1 cellular context compared by ENCODE assay signal in the genomic region with DNA sequence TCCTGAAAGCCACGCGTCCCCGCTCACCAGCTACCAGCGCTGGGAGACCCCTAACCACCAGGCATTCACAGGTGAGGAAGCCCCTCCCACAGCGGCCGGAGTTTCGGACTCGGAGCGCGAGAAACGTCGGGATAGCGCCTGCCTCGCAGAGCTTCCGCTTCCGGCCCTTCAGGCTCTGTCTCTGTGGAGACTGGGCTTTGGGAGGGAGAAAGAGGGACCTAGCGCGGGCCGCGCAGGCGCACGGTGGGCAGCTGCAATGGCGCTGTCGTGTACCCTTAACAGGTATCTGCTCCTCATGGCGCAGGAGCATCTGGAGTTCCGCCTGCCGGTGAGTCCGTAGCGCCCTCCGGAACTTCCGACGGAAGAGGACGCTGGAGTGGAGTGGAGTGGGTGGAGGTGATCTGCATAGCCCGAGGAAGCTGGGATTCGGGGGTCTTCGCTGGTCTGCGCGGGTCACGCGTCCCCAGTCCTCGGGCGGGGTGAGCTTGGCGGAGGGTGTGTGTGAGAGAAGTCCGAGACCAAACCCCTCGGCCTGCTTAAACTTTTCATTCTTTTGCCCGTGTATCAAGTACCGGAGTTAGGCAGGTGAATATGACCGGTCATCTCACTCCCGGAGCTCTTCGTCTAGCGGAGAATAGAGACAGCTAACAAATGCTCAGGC.
A peak's percentile ranks its signal among the peaks of the same experiment; 100 is the strongest.
TF ChIP-seq lines count a peak whose summit lies in the region.

TSS of gene TRMT11 (plus strand) at position 246 of the 661 bp plus-strand sequence. CDS start at position 257, 11 bp downstream.

TF ChIP-seq in HepG2, 621 proteins besides CTCF, POLR2A, EP300 and RAD21 (continued from another document and continues in another):
- TF ChIP-seq TCF7L2 (IDR thresholded peaks at IDR 0.05; ENCODE audit: low read depth, low read length): no peak
- TF ChIP-seq ZNF7 (CRISPR knock-in tag; IDR thresholded peaks at IDR 0.05): no peak
- no peak for TF ChIP-seq SRSF4 (IDR thresholded peaks at IDR 0.05; ENCODE audit: low read depth, low read length, poor library complexity, severe bottlenecking)
- no peak; the same call in none of the 2 replicates for TF ChIP-seq SNAPC4 (CRISPR knock-in tag; IDR thresholded peaks at IDR 0.05)
- TF ChIP-seq, protein P1, sequence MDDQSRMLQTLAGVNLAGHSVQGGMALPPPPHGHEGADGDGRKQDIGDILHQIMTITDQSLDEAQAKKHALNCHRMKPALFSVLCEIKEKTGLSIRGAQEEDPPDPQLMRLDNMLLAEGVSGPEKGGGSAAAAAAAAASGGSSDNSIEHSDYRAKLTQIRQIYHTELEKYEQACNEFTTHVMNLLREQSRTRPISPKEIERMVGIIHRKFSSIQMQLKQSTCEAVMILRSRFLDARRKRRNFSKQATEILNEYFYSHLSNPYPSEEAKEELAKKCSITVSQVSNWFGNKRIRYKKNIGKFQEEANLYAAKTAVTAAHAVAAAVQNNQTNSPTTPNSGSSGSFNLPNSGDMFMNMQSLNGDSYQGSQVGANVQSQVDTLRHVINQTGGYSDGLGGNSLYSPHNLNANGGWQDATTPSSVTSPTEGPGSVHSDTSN (CRISPR knock-in tag; IDR thresholded peaks at IDR 0.05; ENCODE audit: borderline replicate concordance): no peak
- peak; percentile 85 for TF ChIP-seq RBM22 (optimal IDR thresholded peaks at IDR 0.05; ENCODE audit: low read length)
- TF ChIP-seq ZNF614 (CRISPR knock-in tag; IDR thresholded peaks at IDR 0.05; ENCODE audit: borderline replicate concordance): peak; percentile 84
- TF ChIP-seq TMF1 (CRISPR knock-in tag; IDR thresholded peaks at IDR 0.05; ENCODE audit: low read depth): peak; percentile 65; the same call in 1 of the 2 replicates
- no peak for TF ChIP-seq PHF5A (CRISPR knock-in tag; IDR thresholded peaks at IDR 0.05; ENCODE audit: low read depth, unreplicated experiment)
- TF ChIP-seq, protein P2, sequence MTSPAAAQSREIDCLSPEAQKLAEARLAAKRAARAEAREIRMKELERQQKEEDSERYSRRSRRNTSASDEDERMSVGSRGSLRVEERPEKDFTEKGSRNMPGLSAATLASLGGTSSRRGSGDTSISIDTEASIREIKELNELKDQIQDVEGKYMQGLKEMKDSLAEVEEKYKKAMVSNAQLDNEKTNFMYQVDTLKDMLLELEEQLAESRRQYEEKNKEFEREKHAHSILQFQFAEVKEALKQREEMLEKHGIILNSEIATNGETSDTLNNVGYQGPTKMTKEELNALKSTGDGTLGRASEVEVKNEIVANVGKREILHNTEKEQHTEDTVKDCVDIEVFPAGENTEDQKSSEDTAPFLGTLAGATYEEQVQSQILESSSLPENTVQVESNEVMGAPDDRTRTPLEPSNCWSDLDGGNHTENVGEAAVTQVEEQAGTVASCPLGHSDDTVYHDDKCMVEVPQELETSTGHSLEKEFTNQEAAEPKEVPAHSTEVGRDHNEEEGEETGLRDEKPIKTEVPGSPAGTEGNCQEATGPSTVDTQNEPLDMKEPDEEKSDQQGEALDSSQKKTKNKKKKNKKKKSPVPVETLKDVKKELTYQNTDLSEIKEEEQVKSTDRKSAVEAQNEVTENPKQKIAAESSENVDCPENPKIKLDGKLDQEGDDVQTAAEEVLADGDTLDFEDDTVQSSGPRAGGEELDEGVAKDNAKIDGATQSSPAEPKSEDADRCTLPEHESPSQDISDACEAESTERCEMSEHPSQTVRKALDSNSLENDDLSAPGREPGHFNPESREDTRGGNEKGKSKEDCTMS (CRISPR knock-in tag; conservative IDR thresholded peaks at IDR 0.05): no peak
- TF ChIP-seq MEIS2 (CRISPR knock-in tag; IDR thresholded peaks at IDR 0.05): no peak; the same call in 1 of the 2 replicates
- TF ChIP-seq ZBTB21 (CRISPR knock-in tag; IDR thresholded peaks at IDR 0.05): peak; percentile 64; the same call in 1 of the 2 replicates
- TF ChIP-seq ZSCAN29 (CRISPR knock-in tag; conservative IDR thresholded peaks at IDR 0.05): peak; percentile 95
- TF ChIP-seq ZNF678 (CRISPR knock-in tag; IDR thresholded peaks at IDR 0.05): no peak; the same call in 1 of the 2 replicates
- TF ChIP-seq, protein P3, sequence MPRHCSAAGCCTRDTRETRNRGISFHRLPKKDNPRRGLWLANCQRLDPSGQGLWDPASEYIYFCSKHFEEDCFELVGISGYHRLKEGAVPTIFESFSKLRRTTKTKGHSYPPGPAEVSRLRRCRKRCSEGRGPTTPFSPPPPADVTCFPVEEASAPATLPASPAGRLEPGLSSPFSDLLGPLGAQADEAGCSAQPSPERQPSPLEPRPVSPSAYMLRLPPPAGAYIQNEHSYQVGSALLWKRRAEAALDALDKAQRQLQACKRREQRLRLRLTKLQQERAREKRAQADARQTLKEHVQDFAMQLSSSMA (CRISPR knock-in tag; IDR thresholded peaks at IDR 0.05): no peak; the same call in 1 of the 2 replicates
- TF ChIP-seq ELF1 (CRISPR knock-in tag; IDR thresholded peaks at IDR 0.05): peak; percentile 97
- TF ChIP-seq ZNF839 (CRISPR knock-in tag; IDR thresholded peaks at IDR 0.05; ENCODE audit: borderline replicate concordance): peak; percentile 81; the same call in 1 of the 2 replicates
- TF ChIP-seq ZNF737 (CRISPR knock-in tag; IDR thresholded peaks at IDR 0.05; ENCODE audit: borderline replicate concordance): no peak; the same call in 1 of the 2 replicates
- 0 out of 2 replicates have a peak, but pooled peaks have one; percentile 11 for TF ChIP-seq RCOR2 (CRISPR knock-in tag; IDR thresholded peaks at IDR 0.05)
- TF ChIP-seq SMAD9 (CRISPR knock-in tag; IDR thresholded peaks at IDR 0.05): peak; percentile 17; the same call in 1 of the 2 replicates
- TF ChIP-seq ZNF510 (CRISPR knock-in tag; IDR thresholded peaks at IDR 0.05; ENCODE audit: low read depth): 0 out of 2 replicates have a peak, but pooled peaks have one; percentile 55
- no peak for TF ChIP-seq PHB2 (IDR thresholded peaks at IDR 0.05; ENCODE audit: partially characterized antibody)
- TF ChIP-seq SNAI1 (CRISPR knock-in tag; IDR thresholded peaks at IDR 0.05; ENCODE audit: borderline replicate concordance): no peak
- peak; percentile 97 for TF ChIP-seq MYC (CRISPR knock-in tag; IDR thresholded peaks at IDR 0.05; ENCODE audit: borderline replicate concordance)
- peak; percentile 68 for TF ChIP-seq ZFX (CRISPR knock-in tag; IDR thresholded peaks at IDR 0.05; ENCODE audit: low read depth)
- TF ChIP-seq CHD2 (IDR thresholded peaks at IDR 0.05; ENCODE audit: low read depth, low read length): peak; percentile 82
- TF ChIP-seq ZNF556 (CRISPR knock-in tag; IDR thresholded peaks at IDR 0.05; ENCODE audit: borderline replicate concordance): peak; percentile 88; the same call in 1 of the 2 replicates
- no peak for TF ChIP-seq ZSCAN20 (CRISPR knock-in tag; IDR thresholded peaks at IDR 0.05; ENCODE audit: borderline replicate concordance)
- peak; percentile 97; the same call in 1 of the 2 replicates for TF ChIP-seq SMAD1 (CRISPR knock-in tag; IDR thresholded peaks at IDR 0.05; ENCODE audit: borderline replicate concordance, low read depth)
- peak; percentile 96 for TF ChIP-seq ZNF567 (CRISPR knock-in tag; IDR thresholded peaks at IDR 0.05; ENCODE audit: borderline replicate concordance)
- peak; percentile 69 for TF ChIP-seq ZNF263 (CRISPR knock-in tag; IDR thresholded peaks at IDR 0.05)
- TF ChIP-seq ZNF33B (CRISPR knock-in tag; IDR thresholded peaks at IDR 0.05): peak; percentile 76; the same call in 1 of the 2 replicates
- TF ChIP-seq GATA4 (IDR thresholded peaks at IDR 0.05; ENCODE audit: borderline replicate concordance, low read depth): peak; percentile 75; the same call in 1 of the 2 replicates
- TF ChIP-seq ZNF580 (CRISPR knock-in tag; IDR thresholded peaks at IDR 0.05; ENCODE audit: borderline replicate concordance, low read depth): peak; percentile 74; the same call in 1 of the 2 replicates
- TF ChIP-seq POLR2G (IDR thresholded peaks at IDR 0.05; ENCODE audit: low read depth, low read length): peak; percentile 99
- TF ChIP-seq, protein P4, sequence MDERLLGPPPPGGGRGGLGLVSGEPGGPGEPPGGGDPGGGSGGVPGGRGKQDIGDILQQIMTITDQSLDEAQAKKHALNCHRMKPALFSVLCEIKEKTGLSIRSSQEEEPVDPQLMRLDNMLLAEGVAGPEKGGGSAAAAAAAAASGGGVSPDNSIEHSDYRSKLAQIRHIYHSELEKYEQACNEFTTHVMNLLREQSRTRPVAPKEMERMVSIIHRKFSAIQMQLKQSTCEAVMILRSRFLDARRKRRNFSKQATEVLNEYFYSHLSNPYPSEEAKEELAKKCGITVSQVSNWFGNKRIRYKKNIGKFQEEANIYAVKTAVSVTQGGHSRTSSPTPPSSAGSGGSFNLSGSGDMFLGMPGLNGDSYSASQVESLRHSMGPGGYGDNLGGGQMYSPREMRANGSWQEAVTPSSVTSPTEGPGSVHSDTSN (CRISPR knock-in tag; IDR thresholded peaks at IDR 0.05): no peak
- no peak for TF ChIP-seq TBX3 (IDR thresholded peaks at IDR 0.05; ENCODE audit: borderline replicate concordance)
- TF ChIP-seq, protein P5, sequence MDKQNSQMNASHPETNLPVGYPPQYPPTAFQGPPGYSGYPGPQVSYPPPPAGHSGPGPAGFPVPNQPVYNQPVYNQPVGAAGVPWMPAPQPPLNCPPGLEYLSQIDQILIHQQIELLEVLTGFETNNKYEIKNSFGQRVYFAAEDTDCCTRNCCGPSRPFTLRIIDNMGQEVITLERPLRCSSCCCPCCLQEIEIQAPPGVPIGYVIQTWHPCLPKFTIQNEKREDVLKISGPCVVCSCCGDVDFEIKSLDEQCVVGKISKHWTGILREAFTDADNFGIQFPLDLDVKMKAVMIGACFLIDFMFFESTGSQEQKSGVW (CRISPR knock-in tag; IDR thresholded peaks at IDR 0.05; ENCODE audit: borderline replicate concordance): no peak; the same call in 1 of the 2 replicates
- TF ChIP-seq ZNF775 (CRISPR knock-in tag; IDR thresholded peaks at IDR 0.05; ENCODE audit: borderline replicate concordance): peak; percentile 78; the same call in 1 of the 2 replicates
- TF ChIP-seq FOXC1 (CRISPR knock-in tag; IDR thresholded peaks at IDR 0.05; ENCODE audit: borderline replicate concordance): peak; percentile 98
- TF ChIP-seq TBP (CRISPR knock-in tag; IDR thresholded peaks at IDR 0.05): no peak
- TF ChIP-seq, protein P6, sequence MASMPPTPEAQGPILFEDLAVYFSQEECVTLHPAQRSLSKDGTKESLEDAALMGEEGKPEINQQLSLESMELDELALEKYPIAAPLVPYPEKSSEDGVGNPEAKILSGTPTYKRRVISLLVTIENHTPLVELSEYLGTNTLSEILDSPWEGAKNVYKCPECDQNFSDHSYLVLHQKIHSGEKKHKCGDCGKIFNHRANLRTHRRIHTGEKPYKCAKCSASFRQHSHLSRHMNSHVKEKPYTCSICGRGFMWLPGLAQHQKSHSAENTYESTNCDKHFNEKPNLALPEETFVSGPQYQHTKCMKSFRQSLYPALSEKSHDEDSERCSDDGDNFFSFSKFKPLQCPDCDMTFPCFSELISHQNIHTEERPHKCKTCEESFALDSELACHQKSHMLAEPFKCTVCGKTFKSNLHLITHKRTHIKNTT (CRISPR knock-in tag; IDR thresholded peaks at IDR 0.05): no peak
- TF ChIP-seq, protein P7, sequence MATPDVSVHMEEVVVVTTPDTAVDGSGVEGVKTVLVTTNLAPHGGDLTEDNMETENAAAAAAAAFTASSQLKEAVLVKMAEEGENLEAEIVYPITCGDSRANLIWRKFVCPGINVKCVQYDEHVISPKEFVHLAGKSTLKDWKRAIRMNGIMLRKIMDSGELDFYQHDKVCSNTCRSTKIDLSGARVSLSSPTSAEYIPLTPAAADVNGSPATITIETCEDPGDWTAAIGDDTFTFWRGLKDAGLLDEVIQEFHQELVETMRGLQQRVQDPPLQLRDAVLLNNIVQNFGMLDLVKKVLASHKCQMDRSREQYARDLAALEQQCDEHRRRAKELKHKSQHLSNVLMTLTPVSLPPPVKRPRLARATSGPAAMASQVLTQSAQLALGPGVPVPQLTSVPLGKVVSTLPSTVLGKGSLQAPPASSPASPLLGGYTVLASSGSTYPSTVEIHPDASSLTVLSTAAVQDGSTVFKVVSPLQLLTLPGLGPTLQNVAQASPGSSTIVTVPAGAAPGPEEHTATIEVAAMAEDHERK (CRISPR knock-in tag; IDR thresholded peaks at IDR 0.05; ENCODE audit: low read depth): peak; percentile 50; the same call in 1 of the 2 replicates
